In genomic region chr7:134905375-134905774, GRCh38 we compare ENCODE assay signal across 11 cellular contexts.
DNase-seq lines count a peak whose midpoint lies in the region; TF ChIP-seq lines count a peak whose summit lies in the region.
"Had no signal": no experiment of that assay in that cellular context is flagged by ENCODE, and none has a peak within 500 bp of the region (broad histone marks: within the 10 kb centered on the region; RNA-seq: fewer than 3 reads in every experiment).

No MANE protein-coding gene starts in this region.

- no peak overlapping the region for H2BK12ac ChIP-seq in neuronal stem cell (ENCODE audit: low read length)

- H2BK120ac ChIP-seq in neuronal stem cell (ENCODE audit: low read depth, low read length): no peak overlapping the region

- H3K4me3 ChIP-seq in duodenal mucosa (ENCODE audit: low read depth in 1 of 2, low read length in 2 of 2): no peak overlapping the region
- no peak overlapping the region for H3K4me3 ChIP-seq in mesodermal cell (ENCODE audit: extremely low read depth, insufficient read depth, low read length, poor library complexity, severe bottlenecking)
- H3K4me3 ChIP-seq in uterus: no peak overlapping the region
- H3K4me3 ChIP-seq in neuronal stem cell (ENCODE audit: low read length in 2 of 2): no peak overlapping the region

- H3K79me1 ChIP-seq in neuronal stem cell (ENCODE audit: low read depth, low read length): peaks cover 2% of the 10 kb centered on the region

- H2BK15ac ChIP-seq in neuronal stem cell (ENCODE audit: low read length): no peak overlapping the region

- no peak overlapping the region for H3K27ac Mint-ChIP-seq in immature natural killer cell
- H3K27ac Mint-ChIP-seq: T-cell had no signal

- no peak overlapping the region for H3K4me2 ChIP-seq in neuronal stem cell (ENCODE audit: insufficient read depth, low read length, poor library complexity, severe bottlenecking)

- no peaks in the 10 kb centered on the region for H3K4me1 Mint-ChIP-seq in immature natural killer cell
- H3K4me1 Mint-ChIP-seq: T-cell had no signal

- no peak overlapping the region for H3K4me3 Mint-ChIP-seq in immature natural killer cell
- H3K4me3 Mint-ChIP-seq: T-cell had no signal

- no peaks in the 10 kb centered on the region for H3K36me3 Mint-ChIP-seq in immature natural killer cell
- H3K36me3 Mint-ChIP-seq: T-cell had no signal

- no peak overlapping the region for H2AK5ac ChIP-seq in neuronal stem cell (ENCODE audit: low read depth, low read length)

- H3K27ac ChIP-seq in duodenal mucosa (ENCODE audit: low read depth, low read length) (peak overlapping the region; percentile 22), mesodermal cell (ENCODE audit: low read depth, low read length, severe bottlenecking) (peak overlapping the region; percentile 43), uterus (peak overlapping the region; percentile 57 to 83), neuronal stem cell (replicated peaks; ENCODE audit: low read length) (no peak overlapping the region)

- H2BK5ac ChIP-seq in neuronal stem cell (ENCODE audit: low read length): no peak overlapping the region

- no peaks in the 10 kb centered on the region for H3K27me3 ChIP-seq in duodenal mucosa (ENCODE audit: control insufficient read depth in 1 of 2, insufficient read depth in 2 of 2, low read length in 2 of 2)
- no peaks in the 10 kb centered on the region for H3K27me3 ChIP-seq in uterus
- H3K27me3 ChIP-seq in neuronal stem cell (ENCODE audit: control insufficient read depth in 3 of 3, insufficient read depth in 3 of 3, low read depth in 1 of 3, low read length in 3 of 3): no peaks in the 10 kb centered on the region

- intact Hi-C loops in uterus (cut with DNase I; ENCODE audit: low total_unique reads): no loop called here

- TF ChIP-seq POLR2A in uterus (IDR thresholded peaks at IDR 0.05): no peak

- H3K4me1 ChIP-seq in duodenal mucosa (ENCODE audit: control insufficient read depth in 1 of 2, insufficient read depth in 2 of 2, low read length in 2 of 2): peaks cover 0 to under 1% of the 10 kb centered on the region in 2 donors
- H3K4me1 ChIP-seq in mesodermal cell (ENCODE audit: control insufficient read depth, insufficient read depth, low read length, poor library complexity, severe bottlenecking): peaks cover 64% of the 10 kb centered on the region
- peaks cover 4 to 9% of the 10 kb centered on the region in 2 donors for H3K4me1 ChIP-seq in uterus
- no peaks in the 10 kb centered on the region for H3K4me1 ChIP-seq in neuronal stem cell (ENCODE audit: control insufficient read depth in 2 of 2, insufficient read depth in 1 of 2, low read depth in 1 of 2, low read length in 2 of 2)

- no peak overlapping the region for H3K14ac ChIP-seq in neuronal stem cell (ENCODE audit: low read length)

- H4K8ac ChIP-seq in neuronal stem cell (ENCODE audit: low read depth, low read length): no peak overlapping the region

- DNase-seq in M059J (ENCODE audit: low read depth) (peak; percentile 60), uterus (peak; percentile 68 to 77), COLO668 (lab: John Stamatoyannopoulos, UW; ENCODE audit: unreplicated experiment) (no peak), immature natural killer cell (no peak), neuronal stem cell (ENCODE audit: low spot score) (no peak)
- DNase-seq: activated gamma-delta T cell treated with Interleukin-2 at 50 U/mL for 16 hours; NCI-H1694; stimulated activated CD4-positive, alpha-beta T cell treated with anti-CD3 and anti-CD28 coated beads, Interleukin-15, amount 100 ng/mL, for 24 hours; T-cell had no signal

- no peaks in the 10 kb centered on the region for H3K36me3 ChIP-seq in duodenal mucosa (ENCODE audit: control insufficient read depth in 1 of 2, insufficient read depth in 2 of 2, low read length in 2 of 2)
- H3K36me3 ChIP-seq in mesodermal cell (ENCODE audit: control insufficient read depth, insufficient read depth, low read length): peaks cover 57% of the 10 kb centered on the region
- H3K36me3 ChIP-seq in uterus: no peaks in the 10 kb centered on the region
- H3K36me3 ChIP-seq in neuronal stem cell (replicated peaks in 1 of 2; ENCODE audit: control insufficient read depth in 2 of 2, insufficient read depth in 2 of 2, low read length in 2 of 2): peaks cover 2 to 16% of the 10 kb centered on the region in 2 donors

- H3K9me3 Mint-ChIP-seq in immature natural killer cell: no peaks in the 10 kb centered on the region
- H3K9me3 Mint-ChIP-seq: T-cell had no signal

- H3K9ac ChIP-seq in duodenal mucosa (ENCODE audit: low read depth in 1 of 2, low read length in 2 of 2) (no peak overlapping the region), neuronal stem cell (ENCODE audit: low read depth, low read length, poor library complexity) (no peak overlapping the region)

- no peak overlapping the region for H3K18ac ChIP-seq in neuronal stem cell (ENCODE audit: low read length)

- H3K9me3 ChIP-seq in duodenal mucosa (ENCODE audit: control insufficient read depth in 1 of 2, low read length in 2 of 2): no peaks in the 10 kb centered on the region
- no peaks in the 10 kb centered on the region for H3K9me3 ChIP-seq in mesodermal cell (ENCODE audit: control insufficient read depth, low read length)
- no peaks in the 10 kb centered on the region for H3K9me3 ChIP-seq in uterus
- no peaks in the 10 kb centered on the region for H3K9me3 ChIP-seq in neuronal stem cell (replicated peaks in 1 of 2; ENCODE audit: control insufficient read depth in 2 of 2, insufficient read depth in 1 of 2, low read depth in 1 of 2, low read length in 2 of 2)

- H3K23ac ChIP-seq in neuronal stem cell (ENCODE audit: low read depth, low read length, poor library complexity): no peak overlapping the region

- no peak overlapping the region for H3K4ac ChIP-seq in neuronal stem cell (ENCODE audit: low read length)

- no peak overlapping the region for H2AFZ ChIP-seq in neuronal stem cell (ENCODE audit: low read length)

- peak in 2 of 4 experiments; percentile 12 to 30 for TF ChIP-seq CTCF in uterus (IDR thresholded peaks at IDR 0.05)

- peaks cover 0 to 4% (median 3%) of the 10 kb centered on the region in 3 donors for H3K27me3 Mint-ChIP-seq in immature natural killer cell (ENCODE audit: low read depth in 3 of 3)
- H3K27me3 Mint-ChIP-seq: T-cell had no signal

- WGBS in mesodermal cell (ENCODE audit: insufficient coverage in 2 of 2), 2 experiments: 75 to 80% methylated on average over 1 of the region's 2 CpGs
- no CpG with 5 or more reads among the region's 2 CpGs for WGBS in neuronal stem cell (ENCODE audit: extremely low coverage in 2 of 2, insufficient read length in 2 of 2, insufficient replicate concordance in 1 of 2), 2 donors

- no peak overlapping the region for H4K91ac ChIP-seq in neuronal stem cell (ENCODE audit: low read depth, low read length, poor library complexity)

Comparison
In these comparisons a context has a peak if more than half of its experiments do, and no peak if none do; other contexts are left out.
1. DNase-seq: peak in M059J (single experiment) and uterus (2 of 2); none in COLO668 (single experiment), immature natural killer cell (0 of 3) and neuronal stem cell (single experiment).